ENCODE assay signal across 8 cellular contexts in the genomic region with DNA sequence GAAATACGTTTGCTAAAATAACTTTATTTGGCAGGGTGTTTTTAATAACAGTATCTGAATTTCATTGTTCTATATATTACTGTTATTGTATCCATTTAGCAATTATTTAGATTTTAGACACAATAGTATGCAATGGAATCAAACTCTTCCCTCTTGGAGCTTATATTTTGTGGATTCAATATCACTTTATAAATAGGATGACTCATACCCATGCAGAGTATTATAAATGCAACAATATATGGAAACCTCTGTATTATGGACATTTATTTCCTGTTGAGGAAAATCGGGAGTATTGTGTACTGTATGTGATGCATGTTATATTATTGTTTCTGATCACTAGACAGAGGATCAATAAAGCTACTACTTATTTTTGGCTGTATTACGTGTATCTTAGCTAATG. TPM values are rescaled to one million over a fixed set of nuclear protein-coding genes. Genes with fewer than 3 reads are reported as not detected.
A peak's percentile ranks its signal among the peaks of the same experiment; 100 is the strongest.
DNase-seq lines count a peak whose midpoint lies in the region; ATAC-seq and TF ChIP-seq lines count a peak whose summit lies in the region.

No MANE protein-coding gene starts in this region.

- POLR2A ChIA-PET in PC-9 (lab: Charles Lee; ENCODE audit: unreplicated experiment): no interaction called here

- peak overlapping the region; percentile 88 for H3K4me2 ChIP-seq in PC-9

- no peaks in the 10 kb centered on the region for H4K20me1 ChIP-seq in PC-9 (ENCODE audit: insufficient read depth)

- 41 to 47% (median 46%) methylated on average over 3 of the region's 3 CpGs for WGBS in psoas muscle, 3 donors

- no peak for TF ChIP-seq CTCF in GM12864 (IDR thresholded peaks at IDR 0.05; ENCODE audit: low read depth, low read length, missing control alignments)
- no peak for TF ChIP-seq CTCF in PC-9 (conservative IDR thresholded peaks at IDR 0.05)
- no peak for TF ChIP-seq CTCF in epithelial cell of esophagus (IDR thresholded peaks at IDR 0.05; ENCODE audit: insufficient read depth, low read depth, low read length, missing control alignments)
- no peak for TF ChIP-seq CTCF in psoas muscle (IDR thresholded peaks at IDR 0.05)

- no peaks in the 10 kb centered on the region for H3K9me2 ChIP-seq in PC-9 (ENCODE audit: insufficient read depth)

- BruUV-seq in PC-9 (replicated peaks; lab: Mats Ljungman, UMichigan): no TSS peak

- ATAC-seq in psoas muscle: no peak

- H3K36me3 ChIP-seq in PC-9 (ENCODE audit: low read depth) (0 out of 2 replicates have a peak, but pooled peaks cover 4% of the 10 kb centered on the region), psoas muscle (ENCODE audit: insufficient read depth in 1 of 2, low read depth in 1 of 2) (peaks cover 0 to 5% of the 10 kb centered on the region in 2 donors)

- H3K9me3 ChIP-seq in PC-9 (ENCODE audit: insufficient read depth, low read depth): no peaks in the 10 kb centered on the region
- H3K9me3 ChIP-seq in psoas muscle: no peaks in the 10 kb centered on the region

- H3K27ac ChIP-seq in PC-9 (peak overlapping the region; percentile 61), psoas muscle (peak overlapping the region; percentile 84)

- H3K4me3 ChIP-seq in GM12864 (ENCODE audit: low read depth, low read length) (peak overlapping the region; percentile 82; the same call in 1 of the 2 replicates), PC-9 (peak overlapping the region; percentile 93), epithelial cell of esophagus (ENCODE audit: low read length) (peak overlapping the region; percentile 51), psoas muscle (peak overlapping the region; percentile 81)

- no peaks in the 10 kb centered on the region for H3K27me3 ChIP-seq in PC-9 (ENCODE audit: insufficient read depth, low read depth)
- no peaks in the 10 kb centered on the region for H3K27me3 ChIP-seq in psoas muscle (ENCODE audit: insufficient read depth in 3 of 3, low read length in 2 of 3)

- DNase-seq in GM12864 (ENCODE audit: low read depth): no peak
- peak in 1 of 2 experiments; percentile 40 for DNase-seq in PC-9
- no peak for DNase-seq in epithelial cell of esophagus (ENCODE audit: low read depth)
- no peak for DNase-seq in psoas muscle
- DNase-seq in NCI-H2029 treated with DMSO at 0.1 percent for 48 hours (lab: John Stamatoyannopoulos, UW): no peak
- DNase-seq in NK-92 treated with Interleukin-12 subunit alpha and Interleukin-12 subunit beta, amount 100 ng/mL, for 24 hours (lab: John Stamatoyannopoulos, UW): no peak
- DNase-seq in hepatic stellate cell (ENCODE audit: low spot score): no peak
- no peak for DNase-seq in superior temporal gyrus (ENCODE audit: extremely low spot score)

- peaks cover 81% of the 10 kb centered on the region for H3K79me2 ChIP-seq in PC-9 (ENCODE audit: low read depth)

- H3K4me1 ChIP-seq in PC-9 (replicated peaks; ENCODE audit: insufficient read depth) (peaks cover 48% of the 10 kb centered on the region), psoas muscle (peaks cover 27% of the 10 kb centered on the region)

- peak overlapping the region; percentile 95; the same call in 1 of the 2 replicates for H2AFZ ChIP-seq in PC-9

- intact Hi-C loops in PC-9 (cut with micrococcal nuclease; ENCODE audit: unreplicated experiment) (loop anchor here (1.0 to 10.0 kb wide), 6 partner anchors 36 to 1226 kb away; no protein-coding TSS in a partner anchor), psoas muscle (cut with DNase I) (loop anchor here in 1 of 2 donors (5.0 kb wide), 1 partner anchor 602 kb away; the partner anchor contains the start of gene LIN7C)

- CTCF ChIA-PET in PC-9 (lab: Charles Lee): interaction anchor here (1.3 kb wide), 2 partner anchors 391 to 410 kb away, joined by 9 to 11 read pairs; no protein-coding TSS in a partner anchor

- peaks cover 11% of the 10 kb centered on the region; the same call in 1 of the 2 replicates for H3F3A ChIP-seq in PC-9 (ENCODE audit: insufficient read depth, low read depth)

RNA-seq across cellular contexts. Expression of gene METTL15, which starts 0.7 kb away (rescaled TPM):
- 17.9 and 19.9 TPM in 2 replicates for total RNA-seq in PC-9 (2021)
- 1 to 10 TPM; 7.4 to 9.5 (median 8.5) TPM for total RNA-seq in psoas muscle
- polyA plus RNA-seq in psoas muscle: 1 to 10 TPM; 3.6 to 9.1 (median 4.7) TPM

RNA-seq across cellular contexts. Expression of gene KIF18A, which starts 1.0 kb away (rescaled TPM):
- total RNA-seq in PC-9 (2021) (22.9 and 31.1 TPM in 2 replicates), psoas muscle (under 1 TPM in 2 of 4 donors, not detected in 2; 0.15 to 0.46 TPM)
- polyA plus RNA-seq in psoas muscle: under 1 TPM; 0.18 to 0.53 (median 0.49) TPM

Comparison
In these comparisons a context has a peak if more than half of its experiments do, and no peak if none do; other contexts are left out.
1. RNA of gene KIF18A, which starts 1.0 kb away (total RNA-seq): 22.9 to 31.1 TPM in PC-9; 0.15 to 0.46 TPM in psoas muscle; every median in the first group is over 10 times any median in the second.
2. Peak in every context shown above with its lines, with median percentiles within 50 percentile points of each other: H3K4me3 ChIP-seq.